ENCODE assay signal across 12 cellular contexts in the genomic region with DNA sequence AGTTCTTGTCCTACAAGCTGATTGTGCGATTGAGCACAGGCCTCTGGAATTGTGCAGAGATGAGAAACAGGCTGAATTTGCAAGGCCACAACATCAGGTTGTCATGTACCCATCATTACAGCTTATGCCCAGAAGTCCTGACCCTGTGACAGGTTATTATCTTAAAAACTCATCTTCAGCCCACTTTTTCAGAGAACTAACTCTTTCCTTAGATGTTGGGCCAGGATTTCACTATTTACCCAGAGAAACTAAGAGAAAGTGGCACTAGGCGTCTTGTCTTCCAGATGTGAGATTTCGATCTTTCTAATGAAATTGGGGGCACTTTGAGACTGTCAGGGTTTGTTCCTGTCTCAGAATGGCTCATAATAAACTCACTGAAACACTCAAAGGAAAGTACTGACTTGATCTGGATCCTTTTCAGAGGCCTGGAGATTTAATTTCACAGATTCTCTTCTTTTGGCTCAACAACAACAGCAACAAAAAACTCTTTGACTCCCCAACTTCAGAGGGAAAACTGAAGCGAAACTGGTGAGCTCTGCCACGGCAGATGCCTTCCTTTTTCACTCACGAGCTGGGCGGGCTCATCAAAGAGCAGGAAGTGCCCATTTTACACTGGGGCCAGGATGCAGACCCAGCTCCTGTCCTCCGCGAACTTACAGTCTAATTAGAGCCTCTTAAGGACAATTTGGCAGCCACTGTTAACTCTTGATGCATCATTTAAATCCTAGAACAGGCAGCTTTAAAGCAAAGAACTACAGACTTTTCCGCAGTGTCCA. TPM values are rescaled to one million over a fixed set of nuclear protein-coding genes. Genes with fewer than 3 reads are reported as not detected.
DNase-seq lines count a peak whose midpoint lies in the region; ATAC-seq and TF ChIP-seq lines count a peak whose summit lies in the region.
"Had no signal": no experiment of that assay in that cellular context is flagged by ENCODE, and none has a peak within 500 bp of the region (broad histone marks: within the 10 kb centered on the region; RNA-seq: fewer than 3 reads in every experiment).

No MANE protein-coding gene starts in this region.

- peak overlapping the region; percentile 16; the same call in 1 of the 2 replicates for H4K5ac ChIP-seq in IMR-90 (ENCODE audit: low read depth, low read length)

- H3K4ac ChIP-seq in IMR-90 (ENCODE audit: low read depth, low read length) = peak overlapping the region; percentile 58

- peak overlapping the region; percentile 48 for H3K4me3 Mint-ChIP-seq in activated naive CD8-positive, alpha-beta T cell treated with anti-CD3 and anti-CD28 coated beads, Interleukin-2, amount 50 U/mL, for 24 hours

- H3K4me2 ChIP-seq in IMR-90 (ENCODE audit: low read depth, low read length) = no peak overlapping the region

- H3K27ac Mint-ChIP-seq in activated naive CD8-positive, alpha-beta T cell treated with anti-CD3 and anti-CD28 coated beads, Interleukin-2, amount 50 U/mL, for 24 hours = peak overlapping the region; percentile 78

- DNase-seq in A673 (ENCODE audit: low spot score) = no peak
- no peak for DNase-seq in IMR-90
- DNase-seq in activated naive CD8-positive, alpha-beta T cell treated with anti-CD3 and anti-CD28 coated beads, Interleukin-2, amount 50 U/mL, for 24 hours = no peak
- peak; percentile 29 for DNase-seq in midbrain (lab: John Stamatoyannopoulos, UW)
- DNase-seq in hypothalamus (lab: John Stamatoyannopoulos, UW) = no peak
- DNase-seq in left lobe of liver (ENCODE audit: low spot score) = no peak
- DNase-seq: erythroblast, NCI-H748 treated with DMSO at 0.1 percent for 48 hours had no signal

- ATAC-seq in IMR-90 (ENCODE audit: low read depth) (no peak), HG02588 (IDR thresholded peaks at IDR 0.05; ENCODE audit: unreplicated experiment) (no peak), GM21723 (IDR thresholded peaks at IDR 0.05; ENCODE audit: unreplicated experiment) (no peak), left lobe of liver (no peak)
- peak; percentile 33 for ATAC-seq in activated naive CD8-positive, alpha-beta T cell treated with anti-CD3 and anti-CD28 coated beads, Interleukin-2, amount 50 U/mL, for 24 hours

- H3K23ac ChIP-seq in IMR-90 (ENCODE audit: low read depth, low read length) = peak overlapping the region; percentile 46

- POLR2A ChIA-PET in A673 (lab: Charles Lee; ENCODE audit: low non-redundant PET) (no interaction called here), IMR-90 (lab: Charles Lee; ENCODE audit: unreplicated experiment) (no interaction called here)

- TF ChIP-seq CTCF in A673 (conservative IDR thresholded peaks at IDR 0.05; ENCODE audit: low read depth, low read length) (no peak), IMR-90 (conservative IDR thresholded peaks at IDR 0.05; ENCODE audit: low read depth, low read length) (no peak)

- H4K20me1 ChIP-seq in IMR-90 (ENCODE audit: insufficient read depth, low read length) = no peaks in the 10 kb centered on the region

- peak overlapping the region; percentile 69; the same call in 1 of the 2 replicates for H2AK5ac ChIP-seq in IMR-90 (ENCODE audit: low read depth, low read length)

- no peak for TF ChIP-seq POLR2A in IMR-90 (IDR thresholded peaks at IDR 0.05; ENCODE audit: low read depth, low read length)

- peak overlapping the region; percentile 22 for H2BK5ac ChIP-seq in IMR-90 (ENCODE audit: low read depth, low read length, poor library complexity, severe bottlenecking)

- CTCF ChIA-PET in A673 (lab: Charles Lee) = no interaction called here
- CTCF ChIA-PET in IMR-90 (lab: Yijun Ruan, JAX) = interaction anchor here (1.5 kb wide), 1 partner anchor 54 kb away, joined by 4 read pairs; no protein-coding TSS in a partner anchor

- dilution Hi-C loops in IMR-90 (cut with HindIII; ENCODE audit: low sequenced_read_pairs, unreplicated experiment) = no loop called here

- H3K27ac ChIP-seq in A673 (ENCODE audit: low read depth, low read length, poor library complexity, severe bottlenecking) (peak overlapping the region; percentile 10), IMR-90 (ENCODE audit: insufficient read depth, low read length) (no peak overlapping the region; the same call in 1 of the 2 replicates)
- H3K27ac ChIP-seq: HL-60 had no signal

- peak overlapping the region; percentile 28; the same call in 1 of the 2 replicates for H2BK20ac ChIP-seq in IMR-90 (ENCODE audit: low read depth, low read length)

- H2AFZ ChIP-seq in IMR-90 (replicated peaks; ENCODE audit: low read length, poor library complexity) = peak overlapping the region; percentile 70

- H4K91ac ChIP-seq in IMR-90 (ENCODE audit: insufficient read depth, low read depth, low read length) = peak overlapping the region; percentile 40; the same call in 1 of the 2 replicates

- peaks cover 31% of the 10 kb centered on the region for H3K4me1 Mint-ChIP-seq in activated naive CD8-positive, alpha-beta T cell treated with anti-CD3 and anti-CD28 coated beads, Interleukin-2, amount 50 U/mL, for 24 hours

- H3K4me3 ChIP-seq in A673 (ENCODE audit: low read depth, low read length, poor library complexity, severe bottlenecking) (no peak overlapping the region), IMR-90 (ENCODE audit: insufficient read depth, low read depth, low read length) (no peak overlapping the region)

- H3K27me3 Mint-ChIP-seq in activated naive CD8-positive, alpha-beta T cell treated with anti-CD3 and anti-CD28 coated beads, Interleukin-2, amount 50 U/mL, for 24 hours = no peaks in the 10 kb centered on the region

- H3K27me3 ChIP-seq in A673 (replicated peaks; ENCODE audit: insufficient read depth, low read depth, low read length, poor library complexity) (no peaks in the 10 kb centered on the region), IMR-90 (ENCODE audit: control insufficient read depth, insufficient read depth, low read length) (no peaks in the 10 kb centered on the region)

- peak overlapping the region; percentile 19; the same call in 1 of the 2 replicates for H3K14ac ChIP-seq in IMR-90 (replicated peaks; ENCODE audit: low read depth, low read length)

- H3K36me3 Mint-ChIP-seq in activated naive CD8-positive, alpha-beta T cell treated with anti-CD3 and anti-CD28 coated beads, Interleukin-2, amount 50 U/mL, for 24 hours (ENCODE audit: low read depth) = peaks cover 22% of the 10 kb centered on the region

- H2BK15ac ChIP-seq in IMR-90 (ENCODE audit: low read depth, low read length) = no peak overlapping the region

- H3K9me3 ChIP-seq in A673 (ENCODE audit: low read depth, low read length, poor library complexity, severe bottlenecking) (no peaks in the 10 kb centered on the region), IMR-90 (ENCODE audit: control insufficient read depth, insufficient read depth, low read length) (no peaks in the 10 kb centered on the region)

- intact Hi-C loops in A673 (cut with micrococcal nuclease; ENCODE audit: unreplicated experiment) = no loop called here
- intact Hi-C loops in IMR-90 (cut with micrococcal nuclease) = loop anchor here (5.0 kb wide), 1 partner anchor 40 kb away; no protein-coding TSS in a partner anchor

- peaks cover 38% of the 10 kb centered on the region for H3K9me1 ChIP-seq in IMR-90 (ENCODE audit: insufficient read depth, low read length)

- H2AK9ac ChIP-seq in IMR-90 (replicated peaks; ENCODE audit: low read depth, low read length, poor library complexity) = no peak overlapping the region

- BruUV-seq in A673 (replicated peaks; lab: Mats Ljungman, UMichigan) (no TSS peak), IMR-90 (replicated peaks; lab: Mats Ljungman, UMichigan) (no TSS peak)

- no peak for TF ChIP-seq RAD21 in IMR-90 (IDR thresholded peaks at IDR 0.05; ENCODE audit: low read length)

- H3K79me1 ChIP-seq in IMR-90 (ENCODE audit: low read depth in 1 of 2, low read length in 2 of 2) = 0 out of 4 replicates have a peak, but pooled peaks cover 0 to 9% of the 10 kb centered on the region in 2 experiments

- H4K8ac ChIP-seq in IMR-90 (ENCODE audit: low read depth in 2 of 2, low read length in 2 of 2) = peak overlapping the region; percentile 12 to 86; a peak in 3 of 4 replicates

- H3K9me3 Mint-ChIP-seq in activated naive CD8-positive, alpha-beta T cell treated with anti-CD3 and anti-CD28 coated beads, Interleukin-2, amount 50 U/mL, for 24 hours = no peaks in the 10 kb centered on the region

- 59% methylated on average over 5 of the region's 10 CpGs; no CpG with 5 or more reads in 1 of the 2 experiments for WGBS in IMR-90 (ENCODE audit: extremely low coverage in 2 of 2, insufficient read length in 1 of 2), 2 experiments

- H2BK120ac ChIP-seq in IMR-90 (ENCODE audit: low read depth, low read length) = peak overlapping the region; percentile 68

- peak overlapping the region; percentile 17; the same call in 1 of the 2 replicates for H3K18ac ChIP-seq in IMR-90 (ENCODE audit: low read depth, low read length)

- H3K56ac ChIP-seq in IMR-90 (ENCODE audit: extremely low read depth, insufficient read depth, low read length) = no peak overlapping the region

- in situ Hi-C loops in IMR-90 (cut with MboI; ENCODE audit: low sequenced_read_pairs) = no loop called here

- H3K36me3 ChIP-seq in A673 (ENCODE audit: insufficient read depth, low read length, poor library complexity, severe bottlenecking) (peaks cover 16% of the 10 kb centered on the region), IMR-90 (ENCODE audit: control insufficient read depth, insufficient read depth, low read length) (peaks cover 11% of the 10 kb centered on the region)

- no peak overlapping the region for H3K9ac ChIP-seq in IMR-90 (ENCODE audit: low read depth, low read length)

- H3K4me1 ChIP-seq in A673 (ENCODE audit: insufficient read depth, low read length, poor library complexity, severe bottlenecking) (peaks cover 24% of the 10 kb centered on the region), IMR-90 (ENCODE audit: control insufficient read depth, insufficient read depth, low read length) (peaks cover 33% of the 10 kb centered on the region)

TF ChIP-seq in IMR-90, 13 proteins besides CTCF, POLR2A, EP300 and RAD21:
- TF ChIP-seq MAFK (IDR thresholded peaks at IDR 0.05; ENCODE audit: low read depth, low read length) = no peak
- no peak for TF ChIP-seq MAZ (IDR thresholded peaks at IDR 0.05; ENCODE audit: borderline replicate concordance, low read depth, low read length)
- no peak for TF ChIP-seq RCOR1 (IDR thresholded peaks at IDR 0.05; ENCODE audit: insufficient replicate concordance, low read length)
- no peak for TF ChIP-seq CEBPB (IDR thresholded peaks at IDR 0.05; ENCODE audit: low read depth, low read length)

RNA-seq across cellular contexts. Expression of a gene that starts 17.6 kb away (rescaled TPM):
- not detected in 2 replicates for total RNA-seq in A673 (2021)
- total RNA-seq in IMR-90 (2012; rRNA removed) = not detected in 2 replicates
- not detected in 2 replicates for polyA plus RNA-seq in IMR-90 (2012; rRNA removed)
- polyA plus RNA-seq in IMR-90 (2012; cell fraction: cytosol; rRNA removed) = not detected in 2 replicates
- polyA plus RNA-seq in IMR-90 (2012; cell fraction: nucleus; rRNA removed; ENCODE audit: low replicate concordance) = not detected in 2 replicates
- total RNA-seq in left lobe of liver = not detected
- total RNA-seq: activated CD8-positive, alpha-beta memory T cell treated with anti-CD3 and anti-CD28 coated beads for 36 hours had no signal
